ENCODE assay signal across 27 cellular contexts in the genomic region with DNA sequence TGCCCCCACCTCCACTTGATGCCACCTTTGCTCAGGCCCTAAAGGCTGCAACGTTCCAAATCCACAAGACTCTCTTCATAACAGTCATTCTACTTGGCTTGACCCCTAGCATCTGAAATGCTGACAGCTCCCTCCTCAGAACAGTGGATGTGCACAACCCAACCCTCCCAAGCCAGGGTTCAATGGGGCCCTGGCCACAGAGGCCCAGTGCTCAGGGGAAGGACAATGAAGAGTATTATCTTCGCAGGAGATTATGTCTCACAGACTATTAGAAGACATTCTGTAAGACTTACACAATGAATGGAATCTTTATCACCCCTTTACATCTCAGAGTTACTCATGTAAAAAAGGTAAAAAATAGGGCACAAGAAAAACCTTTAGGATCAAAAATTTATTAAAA.
"Had no signal": no experiment of that assay in that cellular context is flagged by ENCODE, and none has a peak within 500 bp of the region (broad histone marks: within the 10 kb centered on the region; RNA-seq: fewer than 3 reads in every experiment).

No MANE protein-coding gene starts in this region.

- H3K27ac ChIP-seq: adrenal gland, body of pancreas, brain microvascular endothelial cell, breast epithelium, VCaP had no signal

- H3K4me3 ChIP-seq: adrenal gland, body of pancreas, breast epithelium had no signal

- H3K27ac Mint-ChIP-seq: activated B cell treated with CpG ODN at 0.5 μM for 24 hours; activated CD4-positive, alpha-beta memory T cell treated with anti-CD3 and anti-CD28 coated beads for 36 hours; activated CD4-positive, alpha-beta T cell treated with anti-CD3 and anti-CD28 coated beads, Interleukin-2, amount 10 ng/mL, durations not matched to agents 24 days and 14 days; activated CD8-positive, alpha-beta T cell treated with anti-CD3 and anti-CD28 coated beads for 36 hours; activated naive CD4-positive, alpha-beta T cell treated with anti-CD3 and anti-CD28 coated beads for 36 hours; activated naive CD4-positive, alpha-beta T cell treated with anti-CD3 and anti-CD28 coated beads, Interleukin-2, amount 50 U/mL, for 72 hours; activated naive CD8-positive, alpha-beta T cell treated with anti-CD3 and anti-CD28 coated beads for 36 hours; activated T-cell treated with anti-CD3 and anti-CD28 coated beads, Interleukin-2, amount 50 U/mL, for 72 hours; activated T-helper 1 cell treated with anti-CD3 and anti-CD28 coated beads, Interleukin-12 subunit alpha, Interleukin-12 subunit beta, Interleukin-2, Interleukin-4 antibody, amounts not matched to agents 30 ng/mL and 10 ng/mL and 1 ng/mL, durations not matched to agents 14 hours and 24 hours and 36 hours; activated T-helper 17 cell treated with anti-CD3 and anti-CD28 coated beads, Interleukin-2, amount 50 U/mL, for 72 hours; T-cell; T-helper 17 cell had no signal

- DNase-seq: activated B cell treated with CpG ODN at 0.5 μM for 24 hours; activated CD4-positive, alpha-beta T cell treated with anti-CD3 and anti-CD28 coated beads, Interleukin-2, amount 50 U/mL, for 4 hours; activated CD4-positive, CD25-positive, alpha-beta regulatory T cell treated with anti-CD3 and anti-CD28 coated beads, Interleukin-2, amount 50 U/mL, for 72 hours; activated effector memory CD4-positive, alpha-beta T cell treated with anti-CD3 and anti-CD28 coated beads, Interleukin-2, amount 50 U/mL, for 16 hours; activated gamma-delta T cell treated with Interleukin-2 at 50 U/mL for 16 hours; activated naive CD4-positive, alpha-beta T cell; activated naive CD4-positive, alpha-beta T cell treated with anti-CD3 and anti-CD28 coated beads, Interleukin-2, amount 50 U/mL, for 16 hours; activated T-cell treated with anti-CD3 and anti-CD28 coated beads, Interleukin-2, amount 50 U/mL, for 1 hour; activated T-cell treated with anti-CD3 and anti-CD28 coated beads, Interleukin-2, amount 50 U/mL, for 4 hours; aorta; T-helper 17 cell; T1000 had no signal

- H3K9me3 Mint-ChIP-seq: activated B cell treated with CpG ODN at 0.5 μM for 24 hours; activated CD4-positive, alpha-beta memory T cell treated with anti-CD3 and anti-CD28 coated beads for 36 hours; activated CD4-positive, alpha-beta T cell treated with anti-CD3 and anti-CD28 coated beads, Interleukin-2, amount 10 ng/mL, durations not matched to agents 24 days and 14 days; activated CD8-positive, alpha-beta T cell treated with anti-CD3 and anti-CD28 coated beads for 36 hours; activated naive CD4-positive, alpha-beta T cell treated with anti-CD3 and anti-CD28 coated beads for 36 hours; activated naive CD4-positive, alpha-beta T cell treated with anti-CD3 and anti-CD28 coated beads, Interleukin-2, amount 50 U/mL, for 72 hours; activated naive CD8-positive, alpha-beta T cell treated with anti-CD3 and anti-CD28 coated beads for 36 hours; activated T-cell treated with anti-CD3 and anti-CD28 coated beads, Interleukin-2, amount 50 U/mL, for 4 hours; activated T-cell treated with anti-CD3 and anti-CD28 coated beads, Interleukin-2, amount 50 U/mL, for 72 hours; activated T-helper 1 cell treated with anti-CD3 and anti-CD28 coated beads, Interleukin-12 subunit alpha, Interleukin-12 subunit beta, Interleukin-2, Interleukin-4 antibody, amounts not matched to agents 30 ng/mL and 10 ng/mL and 1 ng/mL, durations not matched to agents 14 hours and 24 hours and 36 hours; activated T-helper 17 cell treated with anti-CD3 and anti-CD28 coated beads, Interleukin-2, amount 50 U/mL, for 72 hours; T-cell had no signal

- H3K4me1 ChIP-seq: adrenal gland, breast epithelium had no signal

- H3K4me3 Mint-ChIP-seq: activated B cell treated with CpG ODN at 0.5 μM for 24 hours; activated CD4-positive, alpha-beta memory T cell treated with anti-CD3 and anti-CD28 coated beads for 36 hours; activated CD4-positive, alpha-beta T cell treated with anti-CD3 and anti-CD28 coated beads, Interleukin-2, amount 10 ng/mL, durations not matched to agents 24 days and 14 days; activated CD8-positive, alpha-beta T cell treated with anti-CD3 and anti-CD28 coated beads for 36 hours; activated naive CD4-positive, alpha-beta T cell treated with anti-CD3 and anti-CD28 coated beads for 36 hours; activated naive CD8-positive, alpha-beta T cell treated with anti-CD3 and anti-CD28 coated beads for 36 hours; activated T-cell treated with anti-CD3 and anti-CD28 coated beads, Interleukin-2, amount 50 U/mL, for 4 hours; activated T-cell treated with anti-CD3 and anti-CD28 coated beads, Interleukin-2, amount 50 U/mL, for 72 hours; activated T-helper 1 cell treated with anti-CD3 and anti-CD28 coated beads, Interleukin-12 subunit alpha, Interleukin-12 subunit beta, Interleukin-2, Interleukin-4 antibody, amounts not matched to agents 30 ng/mL and 10 ng/mL and 1 ng/mL, durations not matched to agents 14 hours and 24 hours and 36 hours; activated T-helper 17 cell treated with anti-CD3 and anti-CD28 coated beads, Interleukin-2, amount 50 U/mL, for 72 hours; T-cell; T-helper 17 cell had no signal

- H3K27me3 Mint-ChIP-seq: activated B cell treated with CpG ODN at 0.5 μM for 24 hours; activated CD4-positive, alpha-beta memory T cell treated with anti-CD3 and anti-CD28 coated beads for 36 hours; activated CD4-positive, alpha-beta T cell treated with anti-CD3 and anti-CD28 coated beads, Interleukin-2, amount 10 ng/mL, durations not matched to agents 24 days and 14 days; activated CD8-positive, alpha-beta T cell treated with anti-CD3 and anti-CD28 coated beads for 36 hours; activated naive CD8-positive, alpha-beta T cell treated with anti-CD3 and anti-CD28 coated beads for 36 hours; activated T-helper 17 cell treated with anti-CD3 and anti-CD28 coated beads, Interleukin-2, amount 50 U/mL, for 72 hours; T-helper 17 cell had no signal

- H3K9me3 ChIP-seq: adrenal gland, body of pancreas, breast epithelium had no signal

- H3K27me3 ChIP-seq: adrenal gland, body of pancreas, brain microvascular endothelial cell, breast epithelium had no signal

- H3K4me1 Mint-ChIP-seq: activated CD4-positive, alpha-beta T cell treated with anti-CD3 and anti-CD28 coated beads, Interleukin-2, amount 10 ng/mL, durations not matched to agents 24 days and 14 days; activated T-helper 17 cell treated with anti-CD3 and anti-CD28 coated beads, Interleukin-2, amount 50 U/mL, for 72 hours had no signal
